ENCODE assay signal across 11 cellular contexts in the genomic region with DNA sequence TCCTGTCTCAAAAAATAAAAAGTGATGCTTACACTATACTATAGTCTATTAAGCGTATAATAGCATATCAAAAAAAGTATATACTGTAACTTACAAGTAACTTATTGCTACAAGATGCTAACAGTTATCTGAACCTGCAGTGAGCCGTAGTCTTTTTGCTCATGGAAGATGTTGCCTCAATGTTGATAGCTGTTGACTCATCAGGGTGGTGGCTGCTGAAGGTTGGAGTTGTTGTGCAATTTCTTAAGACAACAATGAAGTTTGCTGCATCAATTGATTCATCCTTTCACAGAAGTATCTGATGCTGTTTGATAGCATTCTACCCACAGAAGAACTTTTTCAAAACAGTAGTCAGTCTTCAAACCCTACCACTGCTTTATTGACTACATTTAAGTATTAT. TPM values are rescaled to one million over a fixed set of nuclear protein-coding genes. Genes with fewer than 3 reads are reported as not detected.
DNase-seq lines count a peak whose midpoint lies in the region; ATAC-seq lines count a peak whose summit lies in the region.
"Had no signal": no experiment of that assay in that cellular context is flagged by ENCODE, and none has a peak within 500 bp of the region (broad histone marks: within the 10 kb centered on the region; RNA-seq: fewer than 3 reads in every experiment).

No MANE protein-coding gene starts in this region.

- no peaks in the 10 kb centered on the region for H3K9me3 Mint-ChIP-seq in natural killer cell treated with Interleukin-12 subunit alpha and Interleukin-12 subunit beta and Interleukin-15 and Interleukin-18, amount 100 ng/mL, for 72 hours

- H3K4me3 Mint-ChIP-seq in natural killer cell treated with Interleukin-12 subunit alpha and Interleukin-12 subunit beta and Interleukin-15 and Interleukin-18, amount 100 ng/mL, for 72 hours: no peak overlapping the region

- peak overlapping the region; percentile 1 to 65 for H3K27ac Mint-ChIP-seq in natural killer cell treated with Interleukin-12 subunit alpha and Interleukin-12 subunit beta and Interleukin-15 and Interleukin-18, amount 100 ng/mL, for 72 hours

- H3K27ac ChIP-seq in epithelial cell of prostate: no peak overlapping the region

- H3K4me1 Mint-ChIP-seq in natural killer cell treated with Interleukin-12 subunit alpha and Interleukin-12 subunit beta and Interleukin-15 and Interleukin-18, amount 100 ng/mL, for 72 hours (ENCODE audit: low read depth in 2 of 2): peaks cover 22 to 23% of the 10 kb centered on the region in 2 donors

- H3K27me3 Mint-ChIP-seq in natural killer cell treated with Interleukin-12 subunit alpha and Interleukin-12 subunit beta and Interleukin-15 and Interleukin-18, amount 100 ng/mL, for 72 hours: no peaks in the 10 kb centered on the region

- peak; percentile 72 to 83 for ATAC-seq in natural killer cell treated with Interleukin-12 subunit alpha and Interleukin-12 subunit beta and Interleukin-15 and Interleukin-18, amount 100 ng/mL, for 72 hours
- ATAC-seq in HG03432 (IDR thresholded peaks at IDR 0.05; ENCODE audit: unreplicated experiment): no peak
- ATAC-seq: right cardiac atrium had no signal

- DNase-seq in GF-D8 (lab: John Stamatoyannopoulos, UW) (peak; percentile 10), MV-4-11 (lab: John Stamatoyannopoulos, UW) (peak; percentile 72), epithelial cell of prostate (ENCODE audit: low read depth, low spot score) (peak; percentile 60), C1 segment of cervical spinal cord (lab: John Stamatoyannopoulos, UW) (no peak)
- DNase-seq in natural killer cell treated with Interleukin-12 subunit alpha and Interleukin-12 subunit beta and Interleukin-15 and Interleukin-18, amount 100 ng/mL, for 72 hours (ENCODE audit: low spot score): no peak
- no peak for DNase-seq in activated naive CD4-positive, alpha-beta T cell treated with Interleukin-2 at 50 U/mL for 16 hours
- DNase-seq: aorta, DMS 273 treated with DMSO at 0.1 percent for 48 hours, right cardiac atrium, RPMI8226 had no signal

- H3K36me3 Mint-ChIP-seq in natural killer cell treated with Interleukin-12 subunit alpha and Interleukin-12 subunit beta and Interleukin-15 and Interleukin-18, amount 100 ng/mL, for 72 hours: peaks cover 6% of the 10 kb centered on the region

RNA-seq across cellular contexts. Expression of gene C9orf40, which starts 7.8 kb away (rescaled TPM):
- total RNA-seq in natural killer cell treated with Interleukin-12 subunit alpha and Interleukin-12 subunit beta and Interleukin-15 and Interleukin-18, amount 100 ng/mL, for 72 hours: 10 to 100 TPM; 11.6 to 15.1 TPM

Comparison
In these comparisons a context has a peak if more than half of its experiments do, and no peak if none do; other contexts are left out.
1. DNase-seq: peak in GF-D8 (single experiment), MV-4-11 (single experiment) and epithelial cell of prostate (single experiment); none in natural killer cell treated with Interleukin-12 subunit alpha and Interleukin-12 subunit beta and Interleukin-15 and Interleukin-18, amount 100 ng/mL, for 72 hours (single experiment), C1 segment of cervical spinal cord (0 of 14) and activated naive CD4-positive, alpha-beta T cell treated with Interleukin-2 at 50 U/mL for 16 hours (single experiment).